Comparison of ENCODE assay signal across 22 cellular contexts in genomic region chr4:71147261-71147660, GRCh38.
"Had no signal": no experiment of that assay in that cellular context is flagged by ENCODE, and none has a peak within 500 bp of the region (broad histone marks: within the 10 kb centered on the region; RNA-seq: fewer than 3 reads in every experiment).

No MANE protein-coding gene starts in this region.

- H3K9me3 Mint-ChIP-seq: activated CD4-positive, alpha-beta T cell treated with anti-CD3 and anti-CD28 coated beads, Interleukin-2, amount 10 ng/mL, durations not matched to agents 7 days and 5 days had no signal

- H3K4me1 ChIP-seq: ascending aorta, gastroesophageal sphincter, prostate gland, spleen, thyroid gland had no signal

- H3K4me1 Mint-ChIP-seq: activated CD4-positive, alpha-beta T cell treated with anti-CD3 and anti-CD28 coated beads, Interleukin-2, amount 10 ng/mL, durations not matched to agents 7 days and 5 days; memory B cell had no signal

- H3K27me3 ChIP-seq: ascending aorta, cardiac muscle cell, esophagus squamous epithelium, gastroesophageal sphincter, ovary, spleen, thyroid gland had no signal

- H3K36me3 ChIP-seq: ascending aorta, cardiac muscle cell, esophagus squamous epithelium, gastroesophageal sphincter, ovary, prostate gland, spleen, thyroid gland, WERI-Rb-1 had no signal

- ATAC-seq: activated CD8-positive, alpha-beta T cell treated with anti-CD3 and anti-CD28 coated beads for 36 hours; activated naive CD4-positive, alpha-beta T cell treated with anti-CD3 and anti-CD28 coated beads, Interleukin-2, amount 50 U/mL, for 72 hours; gastroesophageal sphincter; natural killer cell treated with Interleukin-12 subunit alpha and Interleukin-12 subunit beta and Interleukin-15 and Interleukin-18, amount 100 ng/mL, for 72 hours; stimulated activated naive CD8-positive, alpha-beta T cell treated with anti-CD3 and anti-CD28 coated beads, Interleukin-15, Interleukin-2, amounts not matched to agents 100 U/mL and 50 U/mL, for 24 hours had no signal

- DNase-seq: activated CD4-positive, alpha-beta T cell treated with anti-CD3 and anti-CD28 coated beads, Interleukin-2, amount 10 ng/mL, durations not matched to agents 7 days and 5 days; activated CD4-positive, CD25-positive, alpha-beta regulatory T cell treated with anti-CD3 and anti-CD28 coated beads, Interleukin-2, amount 50 U/mL, for 72 hours; activated CD8-positive, alpha-beta T cell treated with anti-CD3 and anti-CD28 coated beads for 36 hours; cortex of kidney; endodermal cell; esophagus squamous epithelium; head of caudate nucleus; hypothalamus; ovary; spleen; stimulated activated CD4-positive, alpha-beta T cell treated with anti-CD3 and anti-CD28 coated beads, Interleukin-4, amount 100 ng/mL, for 24 hours; stimulated activated naive CD8-positive, alpha-beta T cell treated with anti-CD3 and anti-CD28 coated beads, Interleukin-15, Interleukin-2, amounts not matched to agents 100 U/mL and 50 U/mL, for 24 hours; substantia nigra; thyroid gland; WERI-Rb-1 had no signal

- H3K9me3 ChIP-seq: ascending aorta, esophagus squamous epithelium, ovary, prostate gland, thyroid gland had no signal

- H3K27ac ChIP-seq: ascending aorta, cardiac muscle cell, esophagus squamous epithelium, gastroesophageal sphincter, ovary, prostate gland, spleen, thyroid gland, WERI-Rb-1 had no signal

- H3K4me3 Mint-ChIP-seq: activated CD4-positive, alpha-beta T cell treated with anti-CD3 and anti-CD28 coated beads, Interleukin-2, amount 10 ng/mL, durations not matched to agents 7 days and 5 days; activated CD8-positive, alpha-beta T cell treated with anti-CD3 and anti-CD28 coated beads for 36 hours; endodermal cell; memory B cell; natural killer cell treated with Interleukin-12 subunit alpha and Interleukin-12 subunit beta and Interleukin-15 and Interleukin-18, amount 100 ng/mL, for 72 hours had no signal

- H3K4me3 ChIP-seq: ascending aorta, cardiac muscle cell, esophagus squamous epithelium, gastroesophageal sphincter, ovary, prostate gland, spleen, thyroid gland had no signal

- H3K27ac Mint-ChIP-seq: activated CD4-positive, alpha-beta T cell treated with anti-CD3 and anti-CD28 coated beads, Interleukin-2, amount 10 ng/mL, durations not matched to agents 7 days and 5 days; activated CD8-positive, alpha-beta T cell treated with anti-CD3 and anti-CD28 coated beads for 36 hours; activated naive CD4-positive, alpha-beta T cell treated with anti-CD3 and anti-CD28 coated beads, Interleukin-2, amount 50 U/mL, for 72 hours; endodermal cell; memory B cell; natural killer cell treated with Interleukin-12 subunit alpha and Interleukin-12 subunit beta and Interleukin-15 and Interleukin-18, amount 100 ng/mL, for 72 hours had no signal
